In genomic region chr19:47779524-47780214, GRCh38 we compare ENCODE assay signal across 8 cellular contexts. TPM values are rescaled to one million over a fixed set of nuclear protein-coding genes. Genes with fewer than 3 reads are reported as not detected.
DNase-seq lines count a peak whose midpoint lies in the region; ATAC-seq and TF ChIP-seq lines count a peak whose summit lies in the region.

No MANE protein-coding gene starts in this region.

- no peak overlapping the region for H3K18ac ChIP-seq in IMR-90 (ENCODE audit: low read depth, low read length)

- H2AK9ac ChIP-seq in IMR-90 (replicated peaks; ENCODE audit: low read depth, low read length, poor library complexity): peak overlapping the region; percentile 12

- peak overlapping the region; percentile 100 for H3K4me2 ChIP-seq in IMR-90 (ENCODE audit: low read depth, low read length)

- no peak overlapping the region for H2BK5ac ChIP-seq in IMR-90 (ENCODE audit: low read depth, low read length, poor library complexity, severe bottlenecking)

- H3K14ac ChIP-seq in IMR-90 (replicated peaks; ENCODE audit: low read depth, low read length): peak overlapping the region; percentile 94

- H3K4ac ChIP-seq in IMR-90 (ENCODE audit: low read depth, low read length): no peak overlapping the region

- no peak for DNase-seq in IMR-90
- DNase-seq in body of pancreas: peak; percentile 43 to 68 (median 63)
- DNase-seq in kidney epithelial cell (ENCODE audit: low read depth): no peak
- DNase-seq in substantia nigra (lab: John Stamatoyannopoulos, UW): peak in 21 of 49 donors; percentile 12 to 79 (median 24)
- no peak for DNase-seq in stimulated activated CD4-positive, alpha-beta T cell treated with anti-CD3 and anti-CD28 coated beads, Interleukin-12 subunit alpha, Interleukin-12 subunit beta, amount 100 ng/mL, for 4 hours
- no peak for DNase-seq in dedifferentiated amniotic fluid mesenchymal stem cell (ENCODE audit: extremely low spot score)
- no peak for DNase-seq in GM19238 (ENCODE audit: insufficient read length, low spot score)

- H3K36me3 ChIP-seq in IMR-90 (ENCODE audit: control insufficient read depth, insufficient read depth, low read length) (peaks cover 32% of the 10 kb centered on the region), body of pancreas (replicated peaks in 1 of 2; ENCODE audit: insufficient read depth in 1 of 2, low read depth in 2 of 2) (peaks cover 0 to 3% of the 10 kb centered on the region in 2 donors), kidney epithelial cell (ENCODE audit: control insufficient read depth, insufficient read depth, low read length) (peaks cover 2% of the 10 kb centered on the region)

- H3K4me3 ChIP-seq in IMR-90 (ENCODE audit: insufficient read depth, low read depth, low read length) (peak overlapping the region; percentile 90), body of pancreas (peak overlapping the region in 1 of 2 donors; percentile 96), kidney epithelial cell (ENCODE audit: low read depth, low read length) (peak overlapping the region; percentile 88)

- H3K27me3 ChIP-seq in IMR-90 (ENCODE audit: control insufficient read depth, insufficient read depth, low read length) (no peaks in the 10 kb centered on the region), body of pancreas (no peaks in the 10 kb centered on the region), kidney epithelial cell (ENCODE audit: control insufficient read depth, insufficient read depth, low read length) (no peaks in the 10 kb centered on the region)

- H4K8ac ChIP-seq in IMR-90 (ENCODE audit: low read depth in 2 of 2, low read length in 2 of 2): no peak overlapping the region

- CTCF ChIA-PET in IMR-90 (lab: Yijun Ruan, JAX): interaction anchor here (0.6 kb wide), 1 partner anchor 67 kb away, joined by 5 read pairs; no protein-coding TSS in a partner anchor

- H3K23ac ChIP-seq in IMR-90 (ENCODE audit: low read depth, low read length): no peak overlapping the region

- no peak overlapping the region for H2BK120ac ChIP-seq in IMR-90 (ENCODE audit: low read depth, low read length)

- no peak for TF ChIP-seq RAD21 in IMR-90 (IDR thresholded peaks at IDR 0.05; ENCODE audit: low read length)

- H2AK5ac ChIP-seq in IMR-90 (ENCODE audit: low read depth, low read length): no peak overlapping the region

- TF ChIP-seq CTCF in IMR-90 (conservative IDR thresholded peaks at IDR 0.05; ENCODE audit: low read depth, low read length): no peak
- no peak for TF ChIP-seq CTCF in body of pancreas (IDR thresholded peaks at IDR 0.05)
- TF ChIP-seq CTCF in kidney epithelial cell (IDR thresholded peaks at IDR 0.05; ENCODE audit: insufficient read depth, low read length, poor library complexity, severe bottlenecking): no peak

- H3K27ac ChIP-seq in IMR-90 (ENCODE audit: insufficient read depth, low read length): no peak overlapping the region
- H3K27ac ChIP-seq in body of pancreas: peak overlapping the region; percentile 92 to 96 (median 94)
- peak overlapping the region; percentile 99 for H3K27ac ChIP-seq in substantia nigra (ENCODE audit: low read depth, low read length, poor library complexity, severe bottlenecking)

- H2BK20ac ChIP-seq in IMR-90 (ENCODE audit: low read depth, low read length): no peak overlapping the region

- H3K56ac ChIP-seq in IMR-90 (ENCODE audit: extremely low read depth, insufficient read depth, low read length): no peak overlapping the region

- H3K9me3 ChIP-seq in IMR-90 (ENCODE audit: control insufficient read depth, insufficient read depth, low read length) (no peaks in the 10 kb centered on the region), body of pancreas (no peaks in the 10 kb centered on the region)

- ATAC-seq in IMR-90 (ENCODE audit: low read depth) (no peak), body of pancreas (no peak), HG02588 (IDR thresholded peaks at IDR 0.05; ENCODE audit: unreplicated experiment) (no peak)

- TF ChIP-seq POLR2A in IMR-90 (IDR thresholded peaks at IDR 0.05; ENCODE audit: low read depth, low read length): no peak
- TF ChIP-seq POLR2A in body of pancreas (IDR thresholded peaks at IDR 0.05): no peak

- H4K20me1 ChIP-seq in IMR-90 (ENCODE audit: insufficient read depth, low read length): peaks cover 30% of the 10 kb centered on the region; the same call in 1 of the 2 replicates

- peaks cover 26 to 44% of the 10 kb centered on the region in 2 experiments for H3K79me1 ChIP-seq in IMR-90 (ENCODE audit: low read depth in 1 of 2, low read length in 2 of 2)

- POLR2A ChIA-PET in IMR-90 (lab: Charles Lee; ENCODE audit: unreplicated experiment): no interaction called here

- peak overlapping the region; percentile 97; the same call in 1 of the 2 replicates for H3K9ac ChIP-seq in IMR-90 (ENCODE audit: low read depth, low read length)

- H3K4me1 ChIP-seq in IMR-90 (ENCODE audit: control insufficient read depth, insufficient read depth, low read length) (peaks cover 2% of the 10 kb centered on the region; the same call in 1 of the 2 replicates), body of pancreas (peaks cover 51% of the 10 kb centered on the region)

- no peak overlapping the region for H4K5ac ChIP-seq in IMR-90 (ENCODE audit: low read depth, low read length)

- dilution Hi-C loops in IMR-90 (cut with HindIII; ENCODE audit: low sequenced_read_pairs, unreplicated experiment): no loop called here

- H4K91ac ChIP-seq in IMR-90 (ENCODE audit: insufficient read depth, low read depth, low read length): no peak overlapping the region

- no TSS peak for BruUV-seq in IMR-90 (replicated peaks; lab: Mats Ljungman, UMichigan)

- in situ Hi-C loops in IMR-90 (cut with MboI; ENCODE audit: low sequenced_read_pairs): loop anchor here (10.0 kb wide), 1 partner anchor 345 kb away; no protein-coding TSS in a partner anchor

- 69% methylated on average over 11 of the region's 24 CpGs; no CpG with 5 or more reads in 1 of the 2 experiments for WGBS in IMR-90 (ENCODE audit: extremely low coverage in 2 of 2, insufficient read length in 1 of 2), 2 experiments
- WGBS in body of pancreas, 2 donors: 38 to 40% methylated on average over 21 to 24 of the region's 24 CpGs

- peaks cover 14% of the 10 kb centered on the region for H3K9me1 ChIP-seq in IMR-90 (ENCODE audit: insufficient read depth, low read length)

- no peak overlapping the region for H2AFZ ChIP-seq in IMR-90 (replicated peaks; ENCODE audit: low read length, poor library complexity)

- intact Hi-C loops in IMR-90 (cut with micrococcal nuclease) (no loop called here), body of pancreas (cut with DNase I) (no loop called here)

- no peak overlapping the region for H2BK15ac ChIP-seq in IMR-90 (ENCODE audit: low read depth, low read length)

TF ChIP-seq in IMR-90, 13 proteins besides CTCF, POLR2A, EP300 and RAD21 (continues in another document):
- no peak for TF ChIP-seq BHLHE40 (IDR thresholded peaks at IDR 0.05; ENCODE audit: low read depth, low read length)
- no peak for TF ChIP-seq MAFK (IDR thresholded peaks at IDR 0.05; ENCODE audit: low read depth, low read length)
- TF ChIP-seq RFX5 (IDR thresholded peaks at IDR 0.05; ENCODE audit: low read depth, low read length): no peak
- TF ChIP-seq FOS (IDR thresholded peaks at IDR 0.05; ENCODE audit: low read depth, low read length): no peak
- TF ChIP-seq CHD1 (IDR thresholded peaks at IDR 0.05; ENCODE audit: low read depth, low read length): no peak
- TF ChIP-seq SMC3 (IDR thresholded peaks at IDR 0.05; ENCODE audit: low read depth, low read length): no peak
- TF ChIP-seq NFE2L2 (IDR thresholded peaks at IDR 0.05; ENCODE audit: low read depth, low read length): no peak
- no peak for TF ChIP-seq USF2 (IDR thresholded peaks at IDR 0.05; ENCODE audit: low read depth, low read length)
- no peak for TF ChIP-seq ELK1 (IDR thresholded peaks at IDR 0.05; ENCODE audit: borderline replicate concordance, low read depth, low read length)
- TF ChIP-seq MAZ (IDR thresholded peaks at IDR 0.05; ENCODE audit: borderline replicate concordance, low read depth, low read length): no peak

RNA-seq across cellular contexts. Expression of gene SELENOW, which starts 1.2 kb away (rescaled TPM):
- total RNA-seq in IMR-90 (2012; rRNA removed) (51.7 and 61.3 TPM in 2 replicates), body of pancreas (100 to 1,000 TPM; 189 to 296 TPM), kidney epithelial cell (166 and 233 TPM in 2 replicates)
- 217 and 232 TPM in 2 replicates for polyA plus RNA-seq in IMR-90 (2012; rRNA removed)
- polyA plus RNA-seq in IMR-90 (2012; cell fraction: cytosol; rRNA removed): 280 and 360 TPM in 2 replicates
- polyA plus RNA-seq in IMR-90 (2012; cell fraction: nucleus; rRNA removed; ENCODE audit: low replicate concordance): 108 and 140 TPM in 2 replicates

RNA-seq across cellular contexts. Expression of gene TPRX1, which starts 24.7 kb away (rescaled TPM):
- not detected in 2 replicates for total RNA-seq in IMR-90 (2012; rRNA removed)
- not detected in 2 replicates for polyA plus RNA-seq in IMR-90 (2012; rRNA removed)
- not detected in 2 replicates for polyA plus RNA-seq in IMR-90 (2012; cell fraction: cytosol; rRNA removed)
- polyA plus RNA-seq in IMR-90 (2012; cell fraction: nucleus; rRNA removed; ENCODE audit: low replicate concordance): not detected in 2 replicates
- not detected for total RNA-seq in body of pancreas
- total RNA-seq in kidney epithelial cell: not detected in 2 replicates

RNA-seq across cellular contexts. Expression of gene NOP53, which starts 34.3 kb away (rescaled TPM):
- total RNA-seq in IMR-90 (2012; rRNA removed): 57.2 and 59.5 TPM in 2 replicates
- 83.2 and 85.9 TPM in 2 replicates for polyA plus RNA-seq in IMR-90 (2012; rRNA removed)
- 155 and 156 TPM in 2 replicates for polyA plus RNA-seq in IMR-90 (2012; cell fraction: cytosol; rRNA removed)
- polyA plus RNA-seq in IMR-90 (2012; cell fraction: nucleus; rRNA removed; ENCODE audit: low replicate concordance): 99.3 and 145 TPM in 2 replicates
- 100 to 1,000 TPM; 436 to 761 TPM for total RNA-seq in body of pancreas
- 358 and 380 TPM in 2 replicates for total RNA-seq in kidney epithelial cell

RNA-seq across cellular contexts. Expression of gene CRX, which starts 42.1 kb away (rescaled TPM):
- total RNA-seq in IMR-90 (2012; rRNA removed) (not detected in 2 replicates), body of pancreas (not detected), kidney epithelial cell (not detected in 2 replicates)
- not detected in 2 replicates for polyA plus RNA-seq in IMR-90 (2012; rRNA removed)
- polyA plus RNA-seq in IMR-90 (2012; cell fraction: cytosol; rRNA removed): not detected in 2 replicates
- polyA plus RNA-seq in IMR-90 (2012; cell fraction: nucleus; rRNA removed; ENCODE audit: low replicate concordance): not detected in 2 replicates

Comparison
In these comparisons a context has a peak if more than half of its experiments do, and no peak if none do; other contexts are left out.
1. DNase-seq: peak in body of pancreas (4 of 4); none in IMR-90 (single experiment), kidney epithelial cell (single experiment), stimulated activated CD4-positive, alpha-beta T cell treated with anti-CD3 and anti-CD28 coated beads, Interleukin-12 subunit alpha, Interleukin-12 subunit beta, amount 100 ng/mL, for 4 hours (single experiment), dedifferentiated amniotic fluid mesenchymal stem cell (single experiment) and GM19238 (single experiment).